Comparison of ENCODE assay signal across 8 cellular contexts in the genomic region with DNA sequence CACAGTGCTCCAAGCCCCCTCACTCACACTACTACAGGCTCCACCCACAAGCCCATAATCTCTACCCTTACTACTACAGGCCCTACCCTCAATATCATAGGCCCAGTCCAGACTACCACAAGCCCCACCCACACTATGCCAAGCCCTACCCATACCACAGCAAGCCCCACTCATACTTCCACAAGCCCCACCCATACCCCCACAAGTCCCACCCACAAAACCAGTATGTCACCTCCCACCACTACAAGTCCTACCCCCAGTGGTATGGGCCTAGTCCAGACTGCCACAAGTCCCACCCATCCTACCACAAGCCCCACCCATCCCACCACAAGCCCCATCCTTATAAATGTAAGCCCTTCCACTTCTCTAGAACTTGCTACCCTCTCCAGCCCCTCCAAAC. TPM values are rescaled to one million over a fixed set of nuclear protein-coding genes. Genes with fewer than 3 reads are reported as not detected.
DNase-seq lines count a peak whose midpoint lies in the region; ATAC-seq and TF ChIP-seq lines count a peak whose summit lies in the region.

No MANE protein-coding gene starts in this region.

- H3K27ac ChIP-seq in PC-3 (ENCODE audit: low read length): no peak overlapping the region
- H3K27ac ChIP-seq in ascending aorta: peak overlapping the region in 1 of 2 donors; percentile 17

- H3K9me2 ChIP-seq in PC-3 (replicated peaks; ENCODE audit: low read length): no peaks in the 10 kb centered on the region

- POLR2A ChIA-PET in PC-3 (lab: Charles Lee; ENCODE audit: unreplicated experiment): no interaction called here

- TF ChIP-seq CTCF in PC-3 (conservative IDR thresholded peaks at IDR 0.05; ENCODE audit: low read depth, low read length) (no peak), ascending aorta (IDR thresholded peaks at IDR 0.05) (no peak)

- H3K36me3 ChIP-seq in PC-3 (ENCODE audit: low read depth, low read length): peaks cover 12% of the 10 kb centered on the region
- peaks cover 72 to 75% of the 10 kb centered on the region in 2 donors for H3K36me3 ChIP-seq in ascending aorta

- no peak; the same call in 1 of the 2 replicates for ATAC-seq in PC-3

- no peaks in the 10 kb centered on the region for H3K9me3 Mint-ChIP-seq in activated T-cell treated with anti-CD3 and anti-CD28 coated beads, Interleukin-2, amount 50 U/mL, for 24 hours

- no peaks in the 10 kb centered on the region for H3K27me3 Mint-ChIP-seq in activated T-cell treated with anti-CD3 and anti-CD28 coated beads, Interleukin-2, amount 50 U/mL, for 24 hours

- peaks cover 9% of the 10 kb centered on the region; the same call in 1 of the 2 replicates for H3K4me1 ChIP-seq in PC-3 (ENCODE audit: insufficient read depth, low read length)
- peaks cover 13 to 17% of the 10 kb centered on the region in 2 donors for H3K4me1 ChIP-seq in ascending aorta

- H3K4me2 ChIP-seq in PC-3 (ENCODE audit: low read length): no peak overlapping the region

- H3K27me3 ChIP-seq in PC-3 (ENCODE audit: low read length) (no peaks in the 10 kb centered on the region), ascending aorta (no peaks in the 10 kb centered on the region)

- CTCF ChIA-PET in PC-3 (lab: Charles Lee): no interaction called here

- no peak overlapping the region for H3K4me3 Mint-ChIP-seq in activated T-cell treated with anti-CD3 and anti-CD28 coated beads, Interleukin-2, amount 50 U/mL, for 24 hours

- H3K9me3 ChIP-seq in PC-3 (ENCODE audit: low read length) (no peaks in the 10 kb centered on the region), ascending aorta (no peaks in the 10 kb centered on the region)

- no peak overlapping the region for H2AFZ ChIP-seq in PC-3 (ENCODE audit: low read length)

- no peaks in the 10 kb centered on the region for H4K20me1 ChIP-seq in PC-3 (ENCODE audit: low read length)

- H3K9ac ChIP-seq in PC-3 (ENCODE audit: low read length): no peak overlapping the region

- no peaks in the 10 kb centered on the region for H3K79me2 ChIP-seq in PC-3 (ENCODE audit: low read length)

- H3K36me3 Mint-ChIP-seq in activated T-cell treated with anti-CD3 and anti-CD28 coated beads, Interleukin-2, amount 50 U/mL, for 24 hours (ENCODE audit: low read depth): peaks cover 55% of the 10 kb centered on the region

- H3K4me3 ChIP-seq in PC-3 (ENCODE audit: low read length) (no peak overlapping the region), ascending aorta (no peak overlapping the region)

- peak overlapping the region; percentile 71 for H3K27ac Mint-ChIP-seq in activated T-cell treated with anti-CD3 and anti-CD28 coated beads, Interleukin-2, amount 50 U/mL, for 24 hours

- intact Hi-C loops in PC-3 (cut with micrococcal nuclease): no loop called here
- intact Hi-C loops in ascending aorta (cut with DNase I): no loop called here

- BruUV-seq in PC-3 (replicated peaks; lab: Mats Ljungman, UMichigan): no TSS peak

- peak; percentile 20 for DNase-seq in SKM-1 treated with dmso at 0.1 percent for 144 hours (lab: John Stamatoyannopoulos, UW; ENCODE audit: unreplicated experiment)
- no peak for DNase-seq in SKM-1 (lab: John Stamatoyannopoulos, UW; ENCODE audit: unreplicated experiment)
- DNase-seq in PC-3: peak; percentile 30
- DNase-seq in activated T-cell treated with anti-CD3 and anti-CD28 coated beads, Interleukin-2, amount 50 U/mL, for 24 hours: peak; percentile 72
- DNase-seq in glomerular visceral epithelial cell (ENCODE audit: extremely low spot score): peak; percentile 70
- peak; percentile 60 for DNase-seq in stimulated activated CD8-positive, alpha-beta memory T cell treated with anti-CD3 and anti-CD28 coated beads, Interleukin-4, amount 100 ng/mL, for 24 hours (ENCODE audit: low read depth)
- no peak for DNase-seq in ascending aorta (ENCODE audit: low spot score in 2 of 2)
- DNase-seq in occipital lobe (lab: John Stamatoyannopoulos, UW): no peak

- H3K4me1 Mint-ChIP-seq in activated T-cell treated with anti-CD3 and anti-CD28 coated beads, Interleukin-2, amount 50 U/mL, for 24 hours (ENCODE audit: low read depth): peaks cover 39% of the 10 kb centered on the region

- H3F3A ChIP-seq in PC-3 (ENCODE audit: low read length, unreplicated experiment): no peaks in the 10 kb centered on the region

RNA-seq across cellular contexts. Expression of gene RIPOR1, which starts 13.8 kb away (rescaled TPM):
- total RNA-seq in PC-3 (2014; rRNA removed): 14.8 and 30.8 TPM in 2 replicates
- 182 TPM for total RNA-seq in ascending aorta
- total RNA-seq in occipital lobe: 26.2 TPM

RNA-seq across cellular contexts. Expression of gene CTCF, which starts 19.9 kb away (rescaled TPM):
- total RNA-seq in PC-3 (2014; rRNA removed): 30.3 and 34.7 TPM in 2 replicates
- 38.6 TPM for total RNA-seq in ascending aorta
- total RNA-seq in occipital lobe: 54.0 TPM

RNA-seq across cellular contexts. Expression of gene AGRP, which starts 59.1 kb away (rescaled TPM):
- total RNA-seq in PC-3 (2014; rRNA removed) (not detected in 2 replicates), ascending aorta (not detected), occipital lobe (not detected)

Comparison
In these comparisons a context has a peak if more than half of its experiments do, and no peak if none do; other contexts are left out.
1. DNase-seq: peak in SKM-1 treated with dmso at 0.1 percent for 144 hours (single experiment), PC-3 (single experiment), activated T-cell treated with anti-CD3 and anti-CD28 coated beads, Interleukin-2, amount 50 U/mL, for 24 hours (single experiment), glomerular visceral epithelial cell (single experiment) and stimulated activated CD8-positive, alpha-beta memory T cell treated with anti-CD3 and anti-CD28 coated beads, Interleukin-4, amount 100 ng/mL, for 24 hours (single experiment); none in SKM-1 (single experiment), ascending aorta (0 of 2) and occipital lobe (single experiment).